1 cellular context compared by ENCODE assay signal in the genomic region with DNA sequence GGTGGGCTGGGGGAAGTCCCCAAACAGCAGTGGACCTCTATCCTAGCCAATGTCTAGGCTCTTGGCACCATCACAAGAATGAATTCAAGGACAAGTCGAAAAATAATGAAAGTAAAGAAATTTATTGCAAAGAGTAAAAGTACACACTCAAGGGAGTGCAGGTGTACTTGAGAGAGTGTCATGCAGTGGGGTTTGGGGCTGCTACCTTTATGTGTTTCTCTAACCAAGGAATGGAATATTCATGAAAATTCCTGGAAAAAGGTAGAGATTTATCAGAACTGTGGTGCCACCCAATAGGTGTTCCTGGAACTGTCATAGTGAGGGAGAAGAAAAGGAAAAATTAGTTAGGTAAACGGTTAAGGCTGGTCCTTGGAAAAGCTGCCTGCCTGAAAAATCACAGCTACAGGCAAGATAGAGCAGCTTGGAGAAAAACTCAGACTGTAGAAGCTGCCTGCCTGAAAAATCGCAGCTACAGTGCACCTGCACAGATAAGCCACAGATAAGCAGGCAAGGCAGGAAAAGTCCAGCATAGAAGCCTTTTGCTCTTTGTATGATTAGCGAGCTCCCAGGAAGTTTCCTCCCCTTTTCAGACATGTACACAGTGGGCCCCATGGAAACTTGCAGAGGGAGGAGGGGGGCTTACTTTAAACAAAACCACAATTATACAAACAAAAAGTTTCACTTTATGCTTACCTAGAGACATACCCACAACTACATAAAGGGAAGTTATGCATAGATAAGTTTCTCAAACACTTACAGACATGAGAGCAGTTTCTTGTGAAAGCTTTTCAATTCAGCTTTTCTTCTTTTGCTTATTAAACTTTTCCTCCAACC.
TF ChIP-seq lines count a peak whose summit lies in the region.

No MANE protein-coding gene starts in this region.

TF ChIP-seq in HepG2, 621 proteins besides CTCF, POLR2A, EP300 and RAD21 (continued from another document and continues in another):
- no peak for TF ChIP-seq ZNF333 (CRISPR knock-in tag; IDR thresholded peaks at IDR 0.05; ENCODE audit: borderline replicate concordance)
- TF ChIP-seq NCOA2 (CRISPR knock-in tag; IDR thresholded peaks at IDR 0.05): peak; percentile 79
- TF ChIP-seq HMGXB4 (CRISPR knock-in tag; IDR thresholded peaks at IDR 0.05; ENCODE audit: borderline replicate concordance in 1 of 2, low read depth in 1 of 2): no peak
- TF ChIP-seq POLR2AphosphoS2 (IDR thresholded peaks at IDR 0.05; ENCODE audit: low read depth, low read length): no peak
- no peak for TF ChIP-seq ZNF577 (CRISPR knock-in tag; IDR thresholded peaks at IDR 0.05; ENCODE audit: borderline replicate concordance, low read depth)
- no peak for TF ChIP-seq TCF12 (IDR thresholded peaks at IDR 0.05)
- peak; percentile 63; the same call in 1 of the 2 replicates for TF ChIP-seq TCF12 (CRISPR knock-in tag; IDR thresholded peaks at IDR 0.05)
- no peak for TF ChIP-seq NR1H2 (CRISPR knock-in tag; IDR thresholded peaks at IDR 0.05; ENCODE audit: borderline replicate concordance, low read depth)
- no peak for TF ChIP-seq ZNF766 (CRISPR knock-in tag; IDR thresholded peaks at IDR 0.05; ENCODE audit: borderline replicate concordance)
- TF ChIP-seq ZSCAN20 (CRISPR knock-in tag; IDR thresholded peaks at IDR 0.05; ENCODE audit: borderline replicate concordance): no peak
- no peak for TF ChIP-seq FOXP1 (IDR thresholded peaks at IDR 0.05)
- TF ChIP-seq FOXP1 (CRISPR knock-in tag; IDR thresholded peaks at IDR 0.05): peak; percentile 88
- TF ChIP-seq, protein P1, sequence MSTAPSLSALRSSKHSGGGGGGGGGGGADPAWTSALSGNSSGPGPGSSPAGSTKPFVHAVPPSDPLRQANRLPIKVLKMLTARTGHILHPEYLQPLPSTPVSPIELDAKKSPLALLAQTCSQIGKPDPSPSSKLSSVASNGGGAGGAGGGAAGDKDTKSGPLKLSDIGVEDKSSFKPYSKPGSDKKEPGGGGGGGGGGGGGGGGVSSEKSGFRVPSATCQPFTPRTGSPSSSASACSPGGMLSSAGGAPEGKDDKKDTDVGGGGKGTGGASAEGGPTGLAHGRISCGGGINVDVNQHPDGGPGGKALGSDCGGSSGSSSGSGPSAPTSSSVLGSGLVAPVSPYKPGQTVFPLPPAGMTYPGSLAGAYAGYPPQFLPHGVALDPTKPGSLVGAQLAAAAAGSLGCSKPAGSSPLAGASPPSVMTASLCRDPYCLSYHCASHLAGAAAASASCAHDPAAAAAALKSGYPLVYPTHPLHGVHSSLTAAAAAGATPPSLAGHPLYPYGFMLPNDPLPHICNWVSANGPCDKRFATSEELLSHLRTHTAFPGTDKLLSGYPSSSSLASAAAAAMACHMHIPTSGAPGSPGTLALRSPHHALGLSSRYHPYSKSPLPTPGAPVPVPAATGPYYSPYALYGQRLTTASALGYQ (CRISPR knock-in tag; IDR thresholded peaks at IDR 0.05): peak; percentile 72; the same call in 1 of the 2 replicates
- TF ChIP-seq NFIC (IDR thresholded peaks at IDR 0.05; ENCODE audit: low read length): peak; percentile 65; the same call in 1 of the 2 replicates
- TF ChIP-seq, protein P2, sequence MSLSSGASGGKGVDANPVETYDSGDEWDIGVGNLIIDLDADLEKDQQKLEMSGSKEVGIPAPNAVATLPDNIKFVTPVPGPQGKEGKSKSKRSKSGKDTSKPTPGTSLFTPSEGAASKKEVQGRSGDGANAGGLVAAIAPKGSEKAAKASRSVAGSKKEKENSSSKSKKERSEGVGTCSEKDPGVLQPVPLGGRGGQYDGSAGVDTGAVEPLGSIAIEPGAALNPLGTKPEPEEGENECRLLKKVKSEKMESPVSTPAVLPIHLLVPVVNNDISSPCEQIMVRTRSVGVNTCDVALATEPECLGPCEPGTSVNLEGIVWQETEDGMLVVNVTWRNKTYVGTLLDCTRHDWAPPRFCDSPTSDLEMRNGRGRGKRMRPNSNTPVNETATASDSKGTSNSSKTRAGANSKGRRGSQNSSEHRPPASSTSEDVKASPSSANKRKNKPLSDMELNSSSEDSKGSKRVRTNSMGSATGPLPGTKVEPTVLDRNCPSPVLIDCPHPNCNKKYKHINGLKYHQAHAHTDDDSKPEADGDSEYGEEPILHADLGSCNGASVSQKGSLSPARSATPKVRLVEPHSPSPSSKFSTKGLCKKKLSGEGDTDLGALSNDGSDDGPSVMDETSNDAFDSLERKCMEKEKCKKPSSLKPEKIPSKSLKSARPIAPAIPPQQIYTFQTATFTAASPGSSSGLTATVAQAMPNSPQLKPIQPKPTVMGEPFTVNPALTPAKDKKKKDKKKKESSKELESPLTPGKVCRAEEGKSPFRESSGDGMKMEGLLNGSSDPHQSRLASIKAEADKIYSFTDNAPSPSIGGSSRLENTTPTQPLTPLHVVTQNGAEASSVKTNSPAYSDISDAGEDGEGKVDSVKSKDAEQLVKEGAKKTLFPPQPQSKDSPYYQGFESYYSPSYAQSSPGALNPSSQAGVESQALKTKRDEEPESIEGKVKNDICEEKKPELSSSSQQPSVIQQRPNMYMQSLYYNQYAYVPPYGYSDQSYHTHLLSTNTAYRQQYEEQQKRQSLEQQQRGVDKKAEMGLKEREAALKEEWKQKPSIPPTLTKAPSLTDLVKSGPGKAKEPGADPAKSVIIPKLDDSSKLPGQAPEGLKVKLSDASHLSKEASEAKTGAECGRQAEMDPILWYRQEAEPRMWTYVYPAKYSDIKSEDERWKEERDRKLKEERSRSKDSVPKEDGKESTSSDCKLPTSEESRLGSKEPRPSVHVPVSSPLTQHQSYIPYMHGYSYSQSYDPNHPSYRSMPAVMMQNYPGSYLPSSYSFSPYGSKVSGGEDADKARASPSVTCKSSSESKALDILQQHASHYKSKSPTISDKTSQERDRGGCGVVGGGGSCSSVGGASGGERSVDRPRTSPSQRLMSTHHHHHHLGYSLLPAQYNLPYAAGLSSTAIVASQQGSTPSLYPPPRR (CRISPR knock-in tag; IDR thresholded peaks at IDR 0.05; ENCODE audit: borderline replicate concordance): peak; percentile 90
- TF ChIP-seq ZMYM4 (CRISPR knock-in tag; IDR thresholded peaks at IDR 0.05): peak; percentile 43; the same call in 1 of the 2 replicates
- TF ChIP-seq, protein P3, sequence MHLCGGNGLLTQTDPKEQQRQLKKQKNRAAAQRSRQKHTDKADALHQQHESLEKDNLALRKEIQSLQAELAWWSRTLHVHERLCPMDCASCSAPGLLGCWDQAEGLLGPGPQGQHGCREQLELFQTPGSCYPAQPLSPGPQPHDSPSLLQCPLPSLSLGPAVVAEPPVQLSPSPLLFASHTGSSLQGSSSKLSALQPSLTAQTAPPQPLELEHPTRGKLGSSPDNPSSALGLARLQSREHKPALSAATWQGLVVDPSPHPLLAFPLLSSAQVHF (CRISPR knock-in tag; IDR thresholded peaks at IDR 0.05): no peak
- no peak for TF ChIP-seq MAX (IDR thresholded peaks at IDR 0.05)
- TF ChIP-seq HNF4G (IDR thresholded peaks at IDR 0.05; ENCODE audit: borderline replicate concordance, low read depth, low read length): peak; percentile 81
- TF ChIP-seq HNF4G (CRISPR knock-in tag; IDR thresholded peaks at IDR 0.05; ENCODE audit: borderline replicate concordance, low read depth): no peak; the same call in 1 of the 2 replicates
- TF ChIP-seq SSRP1 (CRISPR knock-in tag; IDR thresholded peaks at IDR 0.05): no peak
- TF ChIP-seq, protein P4, sequence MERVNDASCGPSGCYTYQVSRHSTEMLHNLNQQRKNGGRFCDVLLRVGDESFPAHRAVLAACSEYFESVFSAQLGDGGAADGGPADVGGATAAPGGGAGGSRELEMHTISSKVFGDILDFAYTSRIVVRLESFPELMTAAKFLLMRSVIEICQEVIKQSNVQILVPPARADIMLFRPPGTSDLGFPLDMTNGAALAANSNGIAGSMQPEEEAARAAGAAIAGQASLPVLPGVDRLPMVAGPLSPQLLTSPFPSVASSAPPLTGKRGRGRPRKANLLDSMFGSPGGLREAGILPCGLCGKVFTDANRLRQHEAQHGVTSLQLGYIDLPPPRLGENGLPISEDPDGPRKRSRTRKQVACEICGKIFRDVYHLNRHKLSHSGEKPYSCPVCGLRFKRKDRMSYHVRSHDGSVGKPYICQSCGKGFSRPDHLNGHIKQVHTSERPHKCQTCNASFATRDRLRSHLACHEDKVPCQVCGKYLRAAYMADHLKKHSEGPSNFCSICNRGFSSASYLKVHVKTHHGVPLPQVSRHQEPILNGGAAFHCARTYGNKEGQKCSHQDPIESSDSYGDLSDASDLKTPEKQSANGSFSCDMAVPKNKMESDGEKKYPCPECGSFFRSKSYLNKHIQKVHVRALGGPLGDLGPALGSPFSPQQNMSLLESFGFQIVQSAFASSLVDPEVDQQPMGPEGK (CRISPR knock-in tag; IDR thresholded peaks at IDR 0.05): peak; percentile 90
- TF ChIP-seq AHDC1 (CRISPR knock-in tag; IDR thresholded peaks at IDR 0.05; ENCODE audit: borderline replicate concordance): peak; percentile 83; the same call in 1 of the 2 replicates
- peak; percentile 49; the same call in 1 of the 2 replicates for TF ChIP-seq ELF1 (CRISPR knock-in tag; IDR thresholded peaks at IDR 0.05)
- no peak for TF ChIP-seq ATM (IDR thresholded peaks at IDR 0.05; ENCODE audit: borderline replicate concordance)
- 0 out of 2 replicates have a peak, but pooled peaks have one; percentile 23 for TF ChIP-seq ZSCAN29 (CRISPR knock-in tag; conservative IDR thresholded peaks at IDR 0.05)
- TF ChIP-seq ZNF354B (CRISPR knock-in tag; IDR thresholded peaks at IDR 0.05): no peak
- TF ChIP-seq ZNF614 (CRISPR knock-in tag; IDR thresholded peaks at IDR 0.05; ENCODE audit: borderline replicate concordance): 0 out of 2 replicates have a peak, but pooled peaks have one; percentile 53
- peak; percentile 70; the same call in 1 of the 2 replicates for TF ChIP-seq NCOR1 (IDR thresholded peaks at IDR 0.05; ENCODE audit: borderline replicate concordance, low read length)
- TF ChIP-seq RXRB (CRISPR knock-in tag; IDR thresholded peaks at IDR 0.05; ENCODE audit: borderline replicate concordance): peak; percentile 80
- TF ChIP-seq, protein P5, sequence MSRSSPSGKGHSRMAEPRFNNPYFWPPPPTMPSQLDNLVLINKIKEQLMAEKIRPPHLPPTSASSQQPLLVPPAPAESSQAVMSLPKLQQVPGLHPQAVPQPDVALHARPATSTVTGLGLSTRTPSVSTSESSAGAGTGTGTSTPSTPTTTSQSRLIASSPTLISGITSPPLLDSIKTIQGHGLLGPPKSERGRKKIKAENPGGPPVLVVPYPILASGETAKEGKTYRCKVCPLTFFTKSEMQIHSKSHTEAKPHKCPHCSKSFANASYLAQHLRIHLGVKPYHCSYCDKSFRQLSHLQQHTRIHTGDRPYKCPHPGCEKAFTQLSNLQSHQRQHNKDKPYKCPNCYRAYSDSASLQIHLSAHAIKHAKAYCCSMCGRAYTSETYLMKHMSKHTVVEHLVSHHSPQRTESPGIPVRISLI (CRISPR knock-in tag; IDR thresholded peaks at IDR 0.05; ENCODE audit: borderline replicate concordance): no peak
- no peak; the same call in none of the 2 replicates for TF ChIP-seq SALL1 (CRISPR knock-in tag; IDR thresholded peaks at IDR 0.05)
- peak; percentile 85 for TF ChIP-seq HDAC2 (CRISPR knock-in tag; IDR thresholded peaks at IDR 0.05)
- TF ChIP-seq BHLHE40 (IDR thresholded peaks at IDR 0.05; ENCODE audit: low read length): peak; percentile 24; the same call in 1 of the 2 replicates
- TF ChIP-seq NCOA1 (CRISPR knock-in tag; IDR thresholded peaks at IDR 0.05): 0 out of 2 replicates have a peak, but pooled peaks have one; percentile 49
- peak; percentile 89 for TF ChIP-seq HMG20B (CRISPR knock-in tag; conservative IDR thresholded peaks at IDR 0.05)
- TF ChIP-seq IRF2 (CRISPR knock-in tag; IDR thresholded peaks at IDR 0.05): peak; percentile 76
- 0 out of 2 replicates have a peak, but pooled peaks have one; percentile 64 for TF ChIP-seq MIXL1 (CRISPR knock-in tag; IDR thresholded peaks at IDR 0.05)
- TF ChIP-seq WIZ (CRISPR knock-in tag; IDR thresholded peaks at IDR 0.05): no peak
